ENCODE assay signal across 1 cellular context in genomic region chr5:10539685-10539998, GRCh38.
TF ChIP-seq lines count a peak whose summit lies in the region.

No MANE protein-coding gene starts in this region.

TF ChIP-seq in K562, 482 proteins besides CTCF, POLR2A, EP300 and RAD21:
- TF ChIP-seq ZBTB5 (IDR thresholded peaks at IDR 0.05) (peak; percentile 75; the same call in 1 of the 2 replicates), KAT8 (IDR thresholded peaks at IDR 0.05; ENCODE audit: low read depth) (no peak), DMBX1 (CRISPR knock-in tag; IDR thresholded peaks at IDR 0.05; ENCODE audit: borderline replicate concordance) (0 out of 2 replicates have a peak, but pooled peaks have one; percentile 8), DACH1 (IDR thresholded peaks at IDR 0.05; ENCODE audit: partially characterized antibody) (no peak), ZNF174 (CRISPR knock-in tag; IDR thresholded peaks at IDR 0.05) (no peak), RBM34 (IDR thresholded peaks at IDR 0.05; ENCODE audit: borderline replicate concordance, insufficient read depth, low read length) (no peak), CHAMP1 (IDR thresholded peaks at IDR 0.05) (no peak), LARP7 (IDR thresholded peaks at IDR 0.05) (no peak), TCF7 (IDR thresholded peaks at IDR 0.05; ENCODE audit: borderline replicate concordance) (no peak), NCOA2 (IDR thresholded peaks at IDR 0.05; ENCODE audit: partially characterized antibody in 2 of 2) (no peak), HINFP (tag; conservative IDR thresholded peaks at IDR 0.05; ENCODE audit: low read depth) (peak; percentile 95)
